ENCODE assay signal across 10 cellular contexts in the genomic region with DNA sequence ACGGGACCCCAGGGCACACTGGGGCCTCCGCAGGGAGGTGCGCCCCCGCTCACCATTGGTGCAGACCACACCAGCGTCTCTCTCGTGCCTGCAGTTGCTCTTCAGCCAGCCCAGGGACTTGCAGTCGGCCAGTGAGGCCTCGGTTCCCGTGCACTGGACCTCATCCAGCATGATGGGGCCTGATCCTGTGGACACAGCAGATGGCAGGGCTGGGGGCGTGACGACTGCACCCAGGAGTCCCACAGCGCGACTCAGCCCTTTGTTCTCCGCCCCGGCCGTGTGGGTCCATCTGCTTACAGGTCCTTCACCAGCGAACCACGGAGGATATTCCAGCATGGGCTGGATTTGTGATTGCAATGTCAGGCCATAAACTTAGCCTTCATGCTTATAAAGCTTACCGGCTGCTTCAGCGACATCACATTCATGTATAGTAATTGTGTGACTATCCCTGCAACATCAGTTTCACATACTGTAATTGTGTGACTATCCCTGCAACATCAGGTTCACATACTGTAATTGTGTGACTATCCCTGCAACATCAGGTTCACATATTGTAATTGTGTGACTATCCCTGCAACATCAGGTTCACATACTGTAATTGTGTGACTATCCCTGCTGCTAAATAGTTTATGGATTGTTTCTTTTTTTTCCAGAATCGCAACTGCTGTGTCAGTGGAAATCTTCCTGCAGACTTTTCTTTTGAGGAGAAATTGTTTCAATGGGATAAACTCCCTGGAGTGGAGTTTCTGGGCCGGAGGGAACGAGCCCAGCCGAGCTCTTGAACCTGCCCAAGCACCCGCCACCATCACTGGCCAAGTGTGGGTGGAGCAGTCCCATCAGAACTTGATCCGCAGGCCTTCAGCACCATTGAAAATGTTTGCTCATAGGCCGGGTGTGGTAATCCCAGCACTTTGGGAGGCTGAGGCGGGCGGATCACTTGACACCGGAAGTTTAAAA. TPM values are rescaled to one million over a fixed set of nuclear protein-coding genes. Genes with fewer than 3 reads are reported as not detected.
DNase-seq lines count a peak whose midpoint lies in the region; ATAC-seq and TF ChIP-seq lines count a peak whose summit lies in the region.
"Had no signal": no experiment of that assay in that cellular context is flagged by ENCODE, and none has a peak within 500 bp of the region (broad histone marks: within the 10 kb centered on the region; RNA-seq: fewer than 3 reads in every experiment).

No MANE protein-coding gene starts in this region.

- H3K27ac Mint-ChIP-seq in glutamatergic neuron (ENCODE audit: unreplicated experiment) (peak overlapping the region; percentile 98), natural killer cell (no peak overlapping the region)
- no peak overlapping the region for H3K27ac Mint-ChIP-seq in T-helper 2 cell treated with Interferon-gamma antibody and Interleukin-4, amounts not matched to agents 5 μg/mL and 100 μg/mL, for 36 hours
- H3K27ac Mint-ChIP-seq: activated B cell treated with CpG ODN at 0.5 μM for 24 hours; CD8-positive, alpha-beta memory T cell had no signal

- TF ChIP-seq CTCF in glutamatergic neuron (IDR thresholded peaks at IDR 0.05; ENCODE audit: partially characterized antibody, unreplicated experiment) = no peak
- TF ChIP-seq CTCF in natural killer cell (IDR thresholded peaks at IDR 0.05) = no peak

- DNase-seq in SIG-M5 treated with dmso at 0.1 percent for 504 hours (lab: John Stamatoyannopoulos, UW; ENCODE audit: unreplicated experiment) (peak; percentile 38), SIG-M5 (lab: John Stamatoyannopoulos, UW) (no peak), SKM-1 treated with dmso at 0.1 percent for 144 hours (lab: John Stamatoyannopoulos, UW; ENCODE audit: unreplicated experiment) (peak; percentile 33), glutamatergic neuron (peak; percentile 81), retina (peak; percentile 70), natural killer cell (no peak)
- DNase-seq in T-helper 2 cell treated with Interferon-gamma antibody and Interleukin-4, amounts not matched to agents 5 μg/mL and 100 μg/mL, for 36 hours (ENCODE audit: low spot score) = no peak
- DNase-seq in effector CD4-positive, alpha-beta T cell = no peak
- DNase-seq: activated B cell treated with CpG ODN at 0.5 μM for 24 hours had no signal

- intact Hi-C loops in natural killer cell (cut with micrococcal nuclease) = no loop called here

- H3K36me3 Mint-ChIP-seq in glutamatergic neuron (ENCODE audit: unreplicated experiment) (no peaks in the 10 kb centered on the region), natural killer cell (no peaks in the 10 kb centered on the region)
- peaks cover 12% of the 10 kb centered on the region for H3K36me3 Mint-ChIP-seq in T-helper 2 cell treated with Interferon-gamma antibody and Interleukin-4, amounts not matched to agents 5 μg/mL and 100 μg/mL, for 36 hours (ENCODE audit: low read depth)
- H3K36me3 Mint-ChIP-seq: CD8-positive, alpha-beta memory T cell had no signal

- H3K4me3 Mint-ChIP-seq in glutamatergic neuron (ENCODE audit: unreplicated experiment) (peak overlapping the region; percentile 70), natural killer cell (no peak overlapping the region)
- H3K4me3 Mint-ChIP-seq in T-helper 2 cell treated with Interferon-gamma antibody and Interleukin-4, amounts not matched to agents 5 μg/mL and 100 μg/mL, for 36 hours = no peak overlapping the region
- H3K4me3 Mint-ChIP-seq: activated B cell treated with CpG ODN at 0.5 μM for 24 hours; CD8-positive, alpha-beta memory T cell had no signal

- ATAC-seq in natural killer cell = no peak

- peaks cover 6% of the 10 kb centered on the region for H3K9me3 Mint-ChIP-seq in glutamatergic neuron (ENCODE audit: unreplicated experiment)
- no peaks in the 10 kb centered on the region for H3K9me3 Mint-ChIP-seq in natural killer cell
- H3K9me3 Mint-ChIP-seq in T-helper 2 cell treated with Interferon-gamma antibody and Interleukin-4, amounts not matched to agents 5 μg/mL and 100 μg/mL, for 36 hours = no peaks in the 10 kb centered on the region
- H3K9me3 Mint-ChIP-seq: activated B cell treated with CpG ODN at 0.5 μM for 24 hours; CD8-positive, alpha-beta memory T cell had no signal

- H3K27me3 Mint-ChIP-seq in glutamatergic neuron (ENCODE audit: unreplicated experiment) (peaks cover 18% of the 10 kb centered on the region), natural killer cell (ENCODE audit: low read depth in 2 of 2) (no peaks in the 10 kb centered on the region)
- H3K27me3 Mint-ChIP-seq in T-helper 2 cell treated with Interferon-gamma antibody and Interleukin-4, amounts not matched to agents 5 μg/mL and 100 μg/mL, for 36 hours (ENCODE audit: low read depth) = no peaks in the 10 kb centered on the region
- H3K27me3 Mint-ChIP-seq: activated B cell treated with CpG ODN at 0.5 μM for 24 hours; CD8-positive, alpha-beta memory T cell had no signal

- peaks cover 30% of the 10 kb centered on the region for H3K4me1 Mint-ChIP-seq in glutamatergic neuron (ENCODE audit: low read depth, unreplicated experiment)
- peaks cover 6 to 13% of the 10 kb centered on the region in 2 donors for H3K4me1 Mint-ChIP-seq in natural killer cell
- H3K4me1 Mint-ChIP-seq in T-helper 2 cell treated with Interferon-gamma antibody and Interleukin-4, amounts not matched to agents 5 μg/mL and 100 μg/mL, for 36 hours (ENCODE audit: low read depth) = peaks cover 9% of the 10 kb centered on the region

RNA-seq across cellular contexts. Expression of gene LGALS3BP, which starts 4.8 kb away (rescaled TPM):
- total RNA-seq in glutamatergic neuron (ENCODE audit: unreplicated experiment) = 30.3 TPM
- total RNA-seq in natural killer cell = 1 to 10 TPM; 4.2 to 8.8 (median 4.2) TPM

RNA-seq across cellular contexts. Expression of gene CANT1, which starts 34.7 kb away (rescaled TPM):
- total RNA-seq in glutamatergic neuron (ENCODE audit: unreplicated experiment) = 33.3 TPM
- 10 to 100 TPM; 40.0 to 58.8 (median 53.4) TPM for total RNA-seq in natural killer cell

RNA-seq across cellular contexts. Expression of gene C1QTNF1, which starts 49.1 kb away (rescaled TPM):
- 0.15 TPM for total RNA-seq in glutamatergic neuron (ENCODE audit: unreplicated experiment)
- total RNA-seq in natural killer cell = under 1 TPM in 2 of 3 donors, not detected in 1; 0.20 to 0.28 TPM
- total RNA-seq: activated B cell treated with CpG ODN at 0.5 μM for 24 hours had no signal

RNA-seq across cellular contexts. Expression of gene TIMP2, which starts 49.7 kb away (rescaled TPM):
- 121 TPM for total RNA-seq in glutamatergic neuron (ENCODE audit: unreplicated experiment)
- 1 to 10 TPM; 3.6 to 8.2 (median 7.1) TPM for total RNA-seq in natural killer cell

Comparison
In these comparisons a context has a peak if more than half of its experiments do, and no peak if none do; other contexts are left out.
1. DNase-seq: peak in SIG-M5 treated with dmso at 0.1 percent for 504 hours (single experiment), SKM-1 treated with dmso at 0.1 percent for 144 hours (single experiment), glutamatergic neuron (single experiment) and retina (single experiment); none in SIG-M5 (single experiment), natural killer cell (single experiment), T-helper 2 cell treated with Interferon-gamma antibody and Interleukin-4, amounts not matched to agents 5 μg/mL and 100 μg/mL, for 36 hours (single experiment) and effector CD4-positive, alpha-beta T cell (single experiment).